Comparison of ENCODE assay signal across 10 cellular contexts in the genomic region with DNA sequence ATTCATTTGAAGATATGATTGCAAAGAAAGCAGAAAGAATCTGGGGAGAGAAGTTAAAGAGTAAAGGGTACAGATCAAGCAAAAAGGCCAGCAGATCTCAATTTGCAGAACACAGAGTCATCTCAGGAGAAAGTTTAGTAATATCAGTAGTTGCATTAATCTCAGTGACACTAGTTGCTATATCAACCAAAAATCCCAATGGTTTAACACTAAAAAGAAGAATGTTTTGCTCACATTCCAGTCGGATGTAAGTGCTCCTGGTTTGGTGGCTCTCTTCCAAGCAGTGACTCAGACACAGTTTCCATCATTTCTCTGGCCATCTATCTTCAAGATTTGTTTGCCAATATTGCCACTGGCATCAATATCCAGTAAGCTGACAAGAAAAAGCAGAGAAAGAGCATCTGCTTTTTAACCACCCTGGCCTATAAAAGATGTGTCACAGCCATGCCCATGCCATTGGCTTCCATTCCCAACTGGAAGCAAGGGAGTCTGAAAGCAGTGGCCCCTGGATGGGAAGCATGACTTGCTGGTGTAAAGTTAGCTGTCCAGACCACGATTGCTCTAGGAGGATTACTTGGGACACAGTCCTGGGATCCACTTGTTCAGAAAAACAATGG. TPM values are rescaled to one million over a fixed set of nuclear protein-coding genes. Genes with fewer than 3 reads are reported as not detected.
DNase-seq lines count a peak whose midpoint lies in the region; ATAC-seq and TF ChIP-seq lines count a peak whose summit lies in the region.
"Had no signal": no experiment of that assay in that cellular context is flagged by ENCODE, and none has a peak within 500 bp of the region (broad histone marks: within the 10 kb centered on the region; RNA-seq: fewer than 3 reads in every experiment).

No MANE protein-coding gene starts in this region.

- DNase-seq in activated CD4-positive, alpha-beta T cell treated with anti-CD3 and anti-CD28 coated beads for 36 hours: no peak
- DNase-seq in activated CD4-positive, alpha-beta T cell treated with anti-CD3 and anti-CD28 coated beads, Interleukin-2, amount 50 U/mL, for 1 hour: no peak
- DNase-seq in RPMI7951 (ENCODE audit: low read depth) (peak; percentile 92), osteocyte (ENCODE audit: extremely low spot score, unreplicated experiment) (no peak), mucosa of gallbladder (ENCODE audit: low spot score) (no peak)
- no peak for DNase-seq in stimulated activated naive B cell treated with anti-CD40 and anti-IgM and Interleukin-4, amounts not matched to agents 10 μg/mL and 1 μg/mL and 100 μg/mL, for 72 hours
- no peak for DNase-seq in effector CD8-positive, alpha-beta T cell (lab: John Stamatoyannopoulos, UW)

- intact Hi-C loops in activated CD4-positive, alpha-beta T cell treated with anti-CD3 and anti-CD28 coated beads for 36 hours (cut with DNase I, micrococcal nuclease): loop anchor here (2.0 kb wide), 2 partner anchors 31 to 45 kb away; a partner anchor contains a TSS

- peak; percentile 70 for ATAC-seq in activated CD4-positive, alpha-beta T cell treated with anti-CD3 and anti-CD28 coated beads for 36 hours
- peak; percentile 81 for ATAC-seq in HG02763 (IDR thresholded peaks at IDR 0.05; ENCODE audit: unreplicated experiment)
- peak; percentile 93 to 95 for ATAC-seq in stimulated activated naive B cell treated with anti-CD40 and anti-IgM and Interleukin-4, amounts not matched to agents 10 μg/mL and 1 μg/mL and 100 μg/mL, for 72 hours (replicated peaks)
- ATAC-seq: A549 had no signal

- H3K27ac Mint-ChIP-seq in activated CD4-positive, alpha-beta T cell treated with anti-CD3 and anti-CD28 coated beads for 36 hours: no peak overlapping the region
- peak overlapping the region; percentile 68 for H3K27ac Mint-ChIP-seq in stimulated activated naive B cell treated with anti-CD40 and anti-IgM and Interleukin-4, amounts not matched to agents 10 μg/mL and 1 μg/mL and 100 μg/mL, for 72 hours
- H3K27ac Mint-ChIP-seq in osteocyte (ENCODE audit: unreplicated experiment): no peak overlapping the region

- peaks cover 33% of the 10 kb centered on the region for H3K27me3 Mint-ChIP-seq in activated CD4-positive, alpha-beta T cell treated with anti-CD3 and anti-CD28 coated beads for 36 hours
- peaks cover 4 to 11% of the 10 kb centered on the region in 2 donors for H3K27me3 Mint-ChIP-seq in stimulated activated naive B cell treated with anti-CD40 and anti-IgM and Interleukin-4, amounts not matched to agents 10 μg/mL and 1 μg/mL and 100 μg/mL, for 72 hours
- H3K27me3 Mint-ChIP-seq in osteocyte (ENCODE audit: unreplicated experiment): peaks cover 8% of the 10 kb centered on the region

- no peak overlapping the region for H3K4me3 Mint-ChIP-seq in activated CD4-positive, alpha-beta T cell treated with anti-CD3 and anti-CD28 coated beads for 36 hours
- H3K4me3 Mint-ChIP-seq in stimulated activated naive B cell treated with anti-CD40 and anti-IgM and Interleukin-4, amounts not matched to agents 10 μg/mL and 1 μg/mL and 100 μg/mL, for 72 hours: no peak overlapping the region
- H3K4me3 Mint-ChIP-seq in osteocyte (ENCODE audit: unreplicated experiment): no peak overlapping the region

- peaks cover 15% of the 10 kb centered on the region for H3K4me1 Mint-ChIP-seq in activated CD4-positive, alpha-beta T cell treated with anti-CD3 and anti-CD28 coated beads for 36 hours
- peaks cover 6 to 10% of the 10 kb centered on the region in 2 donors for H3K4me1 Mint-ChIP-seq in stimulated activated naive B cell treated with anti-CD40 and anti-IgM and Interleukin-4, amounts not matched to agents 10 μg/mL and 1 μg/mL and 100 μg/mL, for 72 hours
- H3K4me1 Mint-ChIP-seq in osteocyte (ENCODE audit: unreplicated experiment): no peaks in the 10 kb centered on the region

- CTCF ChIA-PET in activated CD4-positive, alpha-beta T cell treated with anti-CD3 and anti-CD28 coated beads for 36 hours (lab: Charles Lee): interaction anchor here (0.9 to 1.0 kb wide), 2 partner anchors 32 to 45 kb away, joined by 3 to 4 read pairs; a partner anchor contains a TSS

- POLR2A ChIA-PET in activated CD4-positive, alpha-beta T cell treated with anti-CD3 and anti-CD28 coated beads for 36 hours (lab: Charles Lee): interaction anchor here (0.6 kb wide), 1 partner anchor 870 kb away, joined by 3 read pairs; no protein-coding TSS in a partner anchor

- no peaks in the 10 kb centered on the region for H3K9me3 Mint-ChIP-seq in activated CD4-positive, alpha-beta T cell treated with anti-CD3 and anti-CD28 coated beads for 36 hours (ENCODE audit: low read depth)
- no peaks in the 10 kb centered on the region for H3K9me3 Mint-ChIP-seq in stimulated activated naive B cell treated with anti-CD40 and anti-IgM and Interleukin-4, amounts not matched to agents 10 μg/mL and 1 μg/mL and 100 μg/mL, for 72 hours
- no peaks in the 10 kb centered on the region for H3K9me3 Mint-ChIP-seq in osteocyte (ENCODE audit: unreplicated experiment)

- TF ChIP-seq CTCF in osteocyte (IDR thresholded peaks at IDR 0.05): no peak

- H3K36me3 Mint-ChIP-seq in activated CD4-positive, alpha-beta T cell treated with anti-CD3 and anti-CD28 coated beads for 36 hours (ENCODE audit: low read depth): no peaks in the 10 kb centered on the region
- H3K36me3 Mint-ChIP-seq in stimulated activated naive B cell treated with anti-CD40 and anti-IgM and Interleukin-4, amounts not matched to agents 10 μg/mL and 1 μg/mL and 100 μg/mL, for 72 hours: no peaks in the 10 kb centered on the region
- no peaks in the 10 kb centered on the region for H3K36me3 Mint-ChIP-seq in osteocyte (ENCODE audit: unreplicated experiment)

RNA-seq across cellular contexts. Expression of a gene that starts 45.5 kb away (rescaled TPM):
- total RNA-seq in activated CD4-positive, alpha-beta T cell treated with anti-CD3 and anti-CD28 coated beads for 36 hours: 10 to 100 TPM; 65.6 to 67.6 TPM
- 13.9 and 15.5 TPM in 2 replicates for total RNA-seq in RPMI7951 (2014; rRNA removed; shearing (Covaris generic))
- total RNA-seq in osteocyte (not detected in 2 replicates), mucosa of gallbladder (0.86 TPM)

RNA-seq across cellular contexts. Expression of a gene that starts 49.3 kb away (rescaled TPM):
- not detected for total RNA-seq in activated CD4-positive, alpha-beta T cell treated with anti-CD3 and anti-CD28 coated beads for 36 hours
- total RNA-seq in RPMI7951 (2014; rRNA removed; shearing (Covaris generic)): 0.96 and 1.2 TPM in 2 replicates
- total RNA-seq in osteocyte (0.13 TPM in 1 of 2 replicates, not detected in the other), mucosa of gallbladder (5.2 TPM)
- total RNA-seq: T-helper 1 cell treated with Interleukin-12 subunit alpha and Interleukin-12 subunit beta and Interleukin-4 antibody, amounts not matched to agents 30 ng/mL and 1 ng/mL, for 36 hours had no signal
